ENCODE assay signal across 16 cellular contexts in the genomic region with DNA sequence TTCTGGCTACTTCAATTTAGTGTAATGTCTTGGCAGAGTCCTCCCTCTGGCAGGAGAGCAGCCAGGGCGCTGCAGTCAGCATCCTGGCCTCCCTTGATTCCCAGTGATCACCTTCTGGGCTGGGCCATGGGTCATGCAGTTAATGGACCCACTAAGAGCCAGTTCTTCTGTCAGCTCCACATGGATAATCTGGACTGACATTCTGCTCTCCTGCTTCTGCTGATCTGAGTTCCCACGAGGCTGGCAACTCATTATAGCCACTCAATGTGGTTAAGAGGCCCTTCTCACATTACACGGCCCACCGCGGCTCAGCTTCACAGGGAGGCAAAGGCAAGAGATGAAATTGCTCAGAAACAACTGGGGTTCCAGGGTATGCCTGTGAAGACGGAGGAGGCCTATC.
DNase-seq lines count a peak whose midpoint lies in the region; ATAC-seq, FAIRE-seq and TF ChIP-seq lines count a peak whose summit lies in the region.
"Had no signal": no experiment of that assay in that cellular context is flagged by ENCODE, and none has a peak within 500 bp of the region (broad histone marks: within the 10 kb centered on the region; RNA-seq: fewer than 3 reads in every experiment).

No MANE protein-coding gene starts in this region.

- no peak for ATAC-seq in activated naive CD4-positive, alpha-beta T cell treated with anti-CD3 and anti-CD28 coated beads, Interleukin-2, amount 50 U/mL, for 72 hours
- ATAC-seq in GM19463 (IDR thresholded peaks at IDR 0.05; ENCODE audit: unreplicated experiment) = no peak
- ATAC-seq: esophagus mucosa; HCT116; naive thymus-derived CD8-positive, alpha-beta T cell had no signal

- POLR2A ChIA-PET in HEK293T (lab: Yijun Ruan, JAX) = interaction anchor here (1.0 kb wide), 1 partner anchor 8 kb away, joined by 3 read pairs; no protein-coding TSS in a partner anchor

- H3K36me3 Mint-ChIP-seq in activated naive CD4-positive, alpha-beta T cell treated with anti-CD3 and anti-CD28 coated beads, Interleukin-2, amount 50 U/mL, for 72 hours = no peaks in the 10 kb centered on the region
- H3K36me3 Mint-ChIP-seq: naive thymus-derived CD8-positive, alpha-beta T cell had no signal

- FAIRE-seq in frontal cortex (lab: Jason Lieb, UNC) = no peak
- FAIRE-seq: GM12892 had no signal

- CTCF ChIA-PET in HEK293T (lab: Yijun Ruan, JAX) = no interaction called here

- DNase-seq in HEK293T (ENCODE audit: extremely low spot score) = peak; percentile 34
- DNase-seq in NCI-H2107 (lab: John Stamatoyannopoulos, UW) = peak; percentile 50
- DNase-seq in myocyte (ENCODE audit: low read depth) = peak; percentile 94
- DNase-seq in frontal cortex (ENCODE audit: low spot score in 2 of 2) = no peak
- no peak for DNase-seq in activated naive CD4-positive, alpha-beta T cell treated with anti-CD3 and anti-CD28 coated beads, Interleukin-2, amount 50 U/mL, for 72 hours (ENCODE audit: low spot score in 2 of 2)
- DNase-seq in AG08395 (ENCODE audit: low spot score) = no peak
- DNase-seq: activated CD4-positive, alpha-beta T cell treated with anti-CD3 and anti-CD28 coated beads for 1 hour; Calu3; central memory CD4-positive, alpha-beta T cell; naive thymus-derived CD8-positive, alpha-beta T cell had no signal

- H3K27ac ChIP-seq in angular gyrus (ENCODE audit: low read depth, low read length) = peak overlapping the region; percentile 2
- H3K27ac ChIP-seq: suprapubic skin had no signal

- H3K27ac Mint-ChIP-seq in activated naive CD4-positive, alpha-beta T cell treated with anti-CD3 and anti-CD28 coated beads, Interleukin-2, amount 50 U/mL, for 72 hours = no peak overlapping the region
- H3K27ac Mint-ChIP-seq: naive thymus-derived CD8-positive, alpha-beta T cell had no signal

- H3K9me3 Mint-ChIP-seq in activated naive CD4-positive, alpha-beta T cell treated with anti-CD3 and anti-CD28 coated beads, Interleukin-2, amount 50 U/mL, for 72 hours = no peaks in the 10 kb centered on the region
- H3K9me3 Mint-ChIP-seq: naive thymus-derived CD8-positive, alpha-beta T cell had no signal

TF ChIP-seq in HEK293T, 16 proteins besides CTCF, POLR2A, EP300 and RAD21:
- TF ChIP-seq FOXK2 (IDR thresholded peaks at IDR 0.05) (no peak), L3MBTL2 (conservative IDR thresholded peaks at IDR 0.05) (no peak)

Comparison
In these comparisons a context has a peak if more than half of its experiments do, and no peak if none do; other contexts are left out.
1. DNase-seq: peak in HEK293T (single experiment), NCI-H2107 (single experiment) and myocyte (single experiment); none in frontal cortex (0 of 2), activated naive CD4-positive, alpha-beta T cell treated with anti-CD3 and anti-CD28 coated beads, Interleukin-2, amount 50 U/mL, for 72 hours (0 of 2) and AG08395 (single experiment).